Comparison of ENCODE assay signal across 8 cellular contexts in the genomic region with DNA sequence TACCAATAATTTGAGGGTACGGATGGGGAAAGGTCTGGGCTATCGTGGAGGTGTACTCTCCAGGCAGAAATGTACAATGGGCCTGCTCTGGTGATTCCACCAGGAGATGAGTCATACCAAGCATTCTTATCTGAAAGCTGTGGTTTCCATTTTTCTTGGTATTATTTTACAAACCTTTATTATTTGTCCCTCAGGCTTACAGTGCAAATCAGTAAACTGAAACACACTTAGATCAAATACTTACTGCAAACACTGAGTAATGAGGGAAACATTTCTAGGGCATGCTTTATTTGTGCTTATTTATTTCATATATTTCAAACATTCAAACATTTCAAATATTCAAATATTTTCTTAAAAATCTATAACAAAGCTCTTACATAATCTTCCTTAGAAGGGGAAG.
A peak's percentile ranks its signal among the peaks of the same experiment; 100 is the strongest.
DNase-seq lines count a peak whose midpoint lies in the region; ATAC-seq and TF ChIP-seq lines count a peak whose summit lies in the region.

No MANE protein-coding gene starts in this region.

- H3K4me1 ChIP-seq in psoas muscle = no peaks in the 10 kb centered on the region

- H3K36me3 ChIP-seq in psoas muscle (ENCODE audit: insufficient read depth in 1 of 2, low read depth in 1 of 2) = no peaks in the 10 kb centered on the region

- H3K9me3 Mint-ChIP-seq in osteocyte (ENCODE audit: unreplicated experiment) = no peaks in the 10 kb centered on the region

- WGBS in psoas muscle, 3 donors = 91 to 96% (median 95%) methylated on average over 2 of the region's 2 CpGs

- H3K4me3 Mint-ChIP-seq in osteocyte (ENCODE audit: unreplicated experiment) = no peak overlapping the region

- DNase-seq in RPMI7951 (ENCODE audit: low read depth) = peak; percentile 81
- DNase-seq in osteocyte (ENCODE audit: extremely low spot score, unreplicated experiment) = no peak
- no peak for DNase-seq in NOMO-1 treated with dmso at 0.1 percent for 144 hours (lab: John Stamatoyannopoulos, UW; ENCODE audit: unreplicated experiment)
- DNase-seq in SHP77 treated with DMSO at 0.1 percent for 48 hours (lab: John Stamatoyannopoulos, UW) = no peak
- no peak for DNase-seq in coronary artery (ENCODE audit: low spot score)
- no peak for DNase-seq in psoas muscle

- H3K27me3 Mint-ChIP-seq in osteocyte (ENCODE audit: unreplicated experiment) = no peaks in the 10 kb centered on the region

- ATAC-seq in GM18907 (IDR thresholded peaks at IDR 0.05; ENCODE audit: unreplicated experiment) = peak; percentile 97
- peak; percentile 100 for ATAC-seq in HG02884 (IDR thresholded peaks at IDR 0.05; ENCODE audit: unreplicated experiment)
- ATAC-seq in psoas muscle = no peak

- H3K27ac ChIP-seq in coronary artery (no peak overlapping the region), psoas muscle (no peak overlapping the region)

- H3K9me3 ChIP-seq in psoas muscle = no peaks in the 10 kb centered on the region

- H3K4me1 Mint-ChIP-seq in osteocyte (ENCODE audit: unreplicated experiment) = peaks cover 37% of the 10 kb centered on the region

- peak overlapping the region; percentile 31 for H3K27ac Mint-ChIP-seq in osteocyte (ENCODE audit: unreplicated experiment)

- TF ChIP-seq CTCF in osteocyte (IDR thresholded peaks at IDR 0.05) = no peak
- no peak for TF ChIP-seq CTCF in coronary artery (IDR thresholded peaks at IDR 0.05)
- no peak for TF ChIP-seq CTCF in psoas muscle (IDR thresholded peaks at IDR 0.05)

- no peak overlapping the region for H3K4me3 ChIP-seq in coronary artery
- H3K4me3 ChIP-seq in psoas muscle = no peak overlapping the region

- intact Hi-C loops in psoas muscle (cut with DNase I) = no loop called here

- no peaks in the 10 kb centered on the region for H3K36me3 Mint-ChIP-seq in osteocyte (ENCODE audit: unreplicated experiment)

- H3K27me3 ChIP-seq in psoas muscle (ENCODE audit: insufficient read depth in 3 of 3, low read length in 2 of 3) = no peaks in the 10 kb centered on the region

Comparison
In these comparisons a context has a peak if more than half of its experiments do, and no peak if none do; other contexts are left out.
1. ATAC-seq: peak in GM18907 (single experiment) and HG02884 (single experiment); none in psoas muscle (0 of 4).